Comparison of ENCODE assay signal across 16 cellular contexts in the genomic region with DNA sequence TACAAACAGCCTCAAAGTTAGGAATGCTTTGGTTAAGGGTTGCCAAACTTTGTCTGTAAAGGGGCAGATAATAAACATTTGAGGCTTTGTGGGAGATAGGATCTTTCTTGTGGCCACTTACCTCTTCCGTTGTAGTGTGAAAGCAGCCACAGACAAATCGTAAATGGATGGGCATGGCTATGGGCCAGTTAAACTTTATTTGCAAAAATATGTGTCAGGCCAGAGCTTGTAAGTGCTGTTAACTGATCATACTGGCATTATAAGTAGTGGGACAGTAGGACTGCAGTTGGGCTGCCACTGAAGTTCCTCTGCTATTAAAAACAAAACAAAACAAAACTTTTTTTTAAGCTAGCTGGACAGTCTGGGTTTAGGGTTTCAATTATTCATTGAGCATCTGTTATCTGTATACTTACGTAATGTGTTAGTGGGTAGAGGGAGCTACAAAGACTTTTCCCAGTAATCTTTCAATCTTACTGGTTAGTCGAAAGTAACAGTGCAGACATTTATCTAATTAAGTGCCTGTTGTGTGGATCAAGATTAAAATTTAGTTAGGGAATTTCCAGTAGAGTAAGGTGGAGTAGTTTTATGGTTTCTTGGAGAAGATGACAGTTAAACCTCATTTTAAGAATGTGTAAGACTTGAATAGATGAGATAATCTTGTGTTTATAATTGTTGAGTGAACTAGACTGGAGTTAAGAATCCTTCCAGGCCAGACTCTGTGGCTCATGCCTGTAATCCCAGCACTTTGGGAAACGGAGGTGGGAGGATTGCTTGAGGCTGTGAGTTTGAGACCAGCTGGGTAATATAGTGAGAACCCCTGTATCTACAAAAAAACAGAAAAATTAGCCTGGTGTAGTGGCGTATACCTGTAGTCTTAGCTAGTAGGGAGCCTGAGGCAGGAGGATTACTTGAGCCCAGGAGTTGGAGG.
A peak's percentile ranks its signal among the peaks of the same experiment; 100 is the strongest.
DNase-seq lines count a peak whose midpoint lies in the region; ATAC-seq and TF ChIP-seq lines count a peak whose summit lies in the region.
"Had no signal": no experiment of that assay in that cellular context is flagged by ENCODE, and none has a peak within 500 bp of the region (broad histone marks: within the 10 kb centered on the region; RNA-seq: fewer than 3 reads in every experiment).

No MANE protein-coding gene starts in this region.

- no peaks in the 10 kb centered on the region for H3K27me3 ChIP-seq in upper lobe of left lung
- H3K27me3 ChIP-seq: foreskin keratinocyte, stomach had no signal

- WGBS in upper lobe of left lung, 2 donors: 54 to 64% methylated on average over 6 of the region's 6 CpGs

- H3K36me3 ChIP-seq in upper lobe of left lung: no peaks in the 10 kb centered on the region
- H3K36me3 ChIP-seq: stomach had no signal

- H3K27ac ChIP-seq in upper lobe of left lung: no peak overlapping the region
- H3K27ac ChIP-seq: coronary artery, foreskin keratinocyte, SK-N-MC, stomach had no signal

- DNase-seq in AG09309 (ENCODE audit: low read depth): peak; percentile 21
- peak; percentile 12 for DNase-seq in HFF-Myc (ENCODE audit: extremely low read depth, low read depth)
- peak; percentile 8 for DNase-seq in choroid plexus epithelial cell (ENCODE audit: low read depth)
- DNase-seq in iPS-NIHi7 (ENCODE audit: extremely low spot score): no peak
- no peak for DNase-seq in cerebellar nuclear complex (lab: John Stamatoyannopoulos, UW)
- DNase-seq in upper lobe of left lung: no peak
- DNase-seq: activated CD4-positive, alpha-beta T cell treated with anti-CD3 and anti-CD28 coated beads for 4 hours; activated naive CD4-positive, alpha-beta T cell treated with anti-CD3 and anti-CD28 coated beads, Interleukin-2, amount 10 ng/mL, durations not matched to agents 7 days and 5 days; foreskin keratinocyte; H7; stimulated activated CD4-positive, alpha-beta T cell treated with anti-CD3 and anti-CD28 coated beads, Interleukin-4, amount 100 ng/mL, for 4 hours; stomach had no signal

- TF ChIP-seq POLR2A in upper lobe of left lung (IDR thresholded peaks at IDR 0.05): no peak

- ATAC-seq in SK-N-SH treated with all-trans-retinoic acid at 6 μM for 48 hours (peak; percentile 75), upper lobe of left lung (ENCODE audit: low FRiP score in 2 of 2) (no peak), GM19324 (IDR thresholded peaks at IDR 0.05; ENCODE audit: low FRiP score, unreplicated experiment) (no peak)
- ATAC-seq: foreskin keratinocyte had no signal

- H3K4me3 ChIP-seq in AG09309 (ENCODE audit: control insufficient read depth, low read depth, low read length) (no peak overlapping the region), HFF-Myc (replicated peaks; ENCODE audit: low read depth, low read length) (no peak overlapping the region), choroid plexus epithelial cell (ENCODE audit: low read depth, low read length) (no peak overlapping the region), upper lobe of left lung (no peak overlapping the region)
- H3K4me3 ChIP-seq: coronary artery, SK-N-MC, stomach had no signal

- no peaks in the 10 kb centered on the region for H3K9me3 ChIP-seq in upper lobe of left lung
- H3K9me3 ChIP-seq: stomach had no signal

- peaks cover 0 to 3% (median 0%) of the 10 kb centered on the region in 4 donors for H3K4me1 ChIP-seq in upper lobe of left lung
- H3K4me1 ChIP-seq: foreskin keratinocyte had no signal

- TF ChIP-seq CTCF in AG09309 (IDR thresholded peaks at IDR 0.05; ENCODE audit: control insufficient read depth, insufficient read depth, low read depth, low read length, missing control alignments): no peak
- no peak for TF ChIP-seq CTCF in HFF-Myc (IDR thresholded peaks at IDR 0.05; ENCODE audit: low read depth, low read length, missing control alignments)
- no peak for TF ChIP-seq CTCF in choroid plexus epithelial cell (conservative IDR thresholded peaks at IDR 0.05; ENCODE audit: low read depth, low read length)
- TF ChIP-seq CTCF in upper lobe of left lung (IDR thresholded peaks at IDR 0.05): no peak

- TF ChIP-seq EP300 in upper lobe of left lung (IDR thresholded peaks at IDR 0.05): no peak

TF ChIP-seq in SK-N-SH treated with all-trans-retinoic acid at 6 μM for 48 hours, 23 proteins besides CTCF, POLR2A, EP300 and RAD21:
- TF ChIP-seq ISL1 (CRISPR knock-in tag; IDR thresholded peaks at IDR 0.05): peak; percentile 66
- TF ChIP-seq PPARA (CRISPR knock-in tag; IDR thresholded peaks at IDR 0.05; ENCODE audit: borderline replicate concordance): no peak
TF ChIP-seq in SK-N-SH treated with all-trans-retinoic acid at 6 μM for 48 hours: peak in this region for 1.

Comparison
In these comparisons a context has a peak if more than half of its experiments do, and no peak if none do; other contexts are left out.
1. DNase-seq: peak in AG09309 (single experiment), HFF-Myc (single experiment) and choroid plexus epithelial cell (single experiment); none in iPS-NIHi7 (single experiment), cerebellar nuclear complex (0 of 2) and upper lobe of left lung (0 of 2).